13 cellular contexts compared by ENCODE assay signal in the genomic region with DNA sequence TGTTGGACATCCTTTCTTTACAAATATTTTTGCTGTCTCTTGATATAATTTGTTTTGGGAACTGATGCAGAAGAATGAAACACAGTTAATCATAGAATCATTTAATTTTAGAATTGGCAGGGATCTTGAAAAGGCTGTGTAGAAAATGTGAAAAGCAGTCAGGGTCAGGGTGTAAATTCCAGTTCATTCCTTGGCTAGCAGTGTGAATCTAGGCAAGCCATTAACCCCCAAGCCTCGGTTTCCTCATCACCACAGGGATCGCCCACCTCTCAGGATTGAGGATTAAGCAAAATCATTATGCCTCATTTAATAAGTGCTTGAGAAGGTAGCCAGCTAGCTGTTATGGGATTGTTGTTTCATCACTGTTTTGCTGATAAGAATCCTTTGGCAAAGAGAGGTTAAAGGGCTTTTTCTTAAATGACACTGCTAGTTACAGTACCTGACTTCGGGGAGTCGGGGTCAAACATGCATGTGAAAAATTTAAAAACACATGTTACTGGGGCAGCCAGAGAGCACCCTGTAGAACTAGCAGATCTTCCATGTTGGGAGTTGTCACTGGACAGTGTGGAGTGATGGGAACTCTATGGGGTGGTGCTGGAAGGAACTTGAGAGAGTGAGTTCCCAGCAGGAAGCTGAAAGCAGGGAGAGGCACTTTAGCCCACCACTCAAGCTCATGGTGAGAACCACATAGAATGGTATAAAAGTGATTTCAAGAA. TPM values are rescaled to one million over a fixed set of nuclear protein-coding genes. Genes with fewer than 3 reads are reported as not detected.
A peak's percentile ranks its signal among the peaks of the same experiment; 100 is the strongest.
DNase-seq lines count a peak whose midpoint lies in the region; TF ChIP-seq lines count a peak whose summit lies in the region.
"Had no signal": no experiment of that assay in that cellular context is flagged by ENCODE, and none has a peak within 500 bp of the region (broad histone marks: within the 10 kb centered on the region; RNA-seq: fewer than 3 reads in every experiment).

No MANE protein-coding gene starts in this region.

- no peaks in the 10 kb centered on the region for H3K9me3 ChIP-seq in muscle layer of duodenum (ENCODE audit: control insufficient read depth in 1 of 2, low read length in 2 of 2)
- H3K9me3 ChIP-seq in uterus, result no peaks in the 10 kb centered on the region
- H3K9me3 ChIP-seq: ovary had no signal

- H3K4me3 ChIP-seq in muscle layer of duodenum (ENCODE audit: low read depth in 1 of 2, low read length in 2 of 2) (no peak overlapping the region), uterus (no peak overlapping the region)
- H3K4me3 ChIP-seq: ovary had no signal

- no peaks in the 10 kb centered on the region for H3K27me3 ChIP-seq in muscle layer of duodenum (ENCODE audit: low read depth, low read length)
- no peaks in the 10 kb centered on the region for H3K27me3 ChIP-seq in uterus
- H3K27me3 ChIP-seq: ovary had no signal

- H3K36me3 Mint-ChIP-seq in activated naive CD4-positive, alpha-beta T cell treated with anti-CD3 and anti-CD28 coated beads, Interleukin-2, amount 50 U/mL, for 24 hours, result peaks cover 11% of the 10 kb centered on the region
- H3K36me3 Mint-ChIP-seq in activated naive CD8-positive, alpha-beta T cell treated with anti-CD3 and anti-CD28 coated beads for 36 hours, result peaks cover 42% of the 10 kb centered on the region

- intact Hi-C loops in uterus (cut with DNase I; ENCODE audit: low total_unique reads) (loop anchor here (10.0 kb wide), 1 partner anchor 204 kb away; a partner anchor contains a TSS), head of caudate nucleus (cut with DNase I) (no loop called here)

- peaks cover 55 to 73% of the 10 kb centered on the region in 2 donors for H3K36me3 ChIP-seq in muscle layer of duodenum (ENCODE audit: control insufficient read depth in 1 of 2, insufficient read depth in 2 of 2, low read length in 2 of 2)
- no peaks in the 10 kb centered on the region for H3K36me3 ChIP-seq in uterus
- H3K36me3 ChIP-seq: ovary had no signal

- H3K9me3 Mint-ChIP-seq in activated naive CD4-positive, alpha-beta T cell treated with anti-CD3 and anti-CD28 coated beads, Interleukin-2, amount 50 U/mL, for 24 hours, result no peaks in the 10 kb centered on the region
- H3K9me3 Mint-ChIP-seq in activated naive CD8-positive, alpha-beta T cell treated with anti-CD3 and anti-CD28 coated beads for 36 hours, result no peaks in the 10 kb centered on the region

- TF ChIP-seq CTCF in uterus (IDR thresholded peaks at IDR 0.05), result no peak

- no peaks in the 10 kb centered on the region for H3K27me3 Mint-ChIP-seq in activated naive CD4-positive, alpha-beta T cell treated with anti-CD3 and anti-CD28 coated beads, Interleukin-2, amount 50 U/mL, for 24 hours
- no peaks in the 10 kb centered on the region for H3K27me3 Mint-ChIP-seq in activated naive CD8-positive, alpha-beta T cell treated with anti-CD3 and anti-CD28 coated beads for 36 hours

- no peak for DNase-seq in activated naive CD4-positive, alpha-beta T cell (lab: John Stamatoyannopoulos, UW)
- DNase-seq in activated naive CD8-positive, alpha-beta T cell treated with anti-CD3 and anti-CD28 coated beads for 36 hours, result no peak
- DNase-seq in uterus (no peak), head of caudate nucleus (no peak), GM03348 (ENCODE audit: low spot score) (no peak), GF-D8 (lab: John Stamatoyannopoulos, UW) (no peak)
- DNase-seq: dermis blood vessel endothelial cell, NCI-H1092, ovary, SHP77 treated with DMSO at 0.1 percent for 48 hours had no signal

- H3K4me1 Mint-ChIP-seq in activated naive CD4-positive, alpha-beta T cell treated with anti-CD3 and anti-CD28 coated beads, Interleukin-2, amount 50 U/mL, for 24 hours, result peaks cover 57% of the 10 kb centered on the region
- H3K4me1 Mint-ChIP-seq in activated naive CD8-positive, alpha-beta T cell treated with anti-CD3 and anti-CD28 coated beads for 36 hours, result peaks cover 56% of the 10 kb centered on the region

- peak overlapping the region; percentile 36 for H3K4me3 Mint-ChIP-seq in activated naive CD4-positive, alpha-beta T cell treated with anti-CD3 and anti-CD28 coated beads, Interleukin-2, amount 50 U/mL, for 24 hours
- no peak overlapping the region for H3K4me3 Mint-ChIP-seq in activated naive CD8-positive, alpha-beta T cell treated with anti-CD3 and anti-CD28 coated beads for 36 hours

- peak overlapping the region; percentile 72 for H3K27ac Mint-ChIP-seq in activated naive CD4-positive, alpha-beta T cell treated with anti-CD3 and anti-CD28 coated beads, Interleukin-2, amount 50 U/mL, for 24 hours
- H3K27ac Mint-ChIP-seq in activated naive CD8-positive, alpha-beta T cell treated with anti-CD3 and anti-CD28 coated beads for 36 hours, result peak overlapping the region; percentile 73

- H3K4me1 ChIP-seq in muscle layer of duodenum (ENCODE audit: control insufficient read depth in 1 of 2, insufficient read depth in 2 of 2, low read length in 2 of 2) (peaks cover 22 to 48% of the 10 kb centered on the region in 2 donors), uterus (peaks cover 8 to 24% of the 10 kb centered on the region in 2 donors)

- TF ChIP-seq POLR2A in uterus (IDR thresholded peaks at IDR 0.05), result no peak

- H3K27ac ChIP-seq in muscle layer of duodenum (ENCODE audit: low read length) (peak overlapping the region; percentile 24), uterus (peak overlapping the region; percentile 54 to 55)

RNA-seq across cellular contexts. Expression of a gene that starts 10.7 kb away (rescaled TPM):
- total RNA-seq in activated naive CD8-positive, alpha-beta T cell treated with anti-CD3 and anti-CD28 coated beads for 36 hours, result 10 to 100 TPM; 44.8 to 49.1 TPM
- total RNA-seq in uterus, result 100 to 1,000 TPM in 3 of 4 donors, 10 to 100 TPM in 1; 71.8 to 297 (median 174) TPM

RNA-seq across cellular contexts. Expression of a gene that starts 20.7 kb away (rescaled TPM):
- under 1 TPM; 0.10 to 0.52 TPM for total RNA-seq in activated naive CD8-positive, alpha-beta T cell treated with anti-CD3 and anti-CD28 coated beads for 36 hours
- total RNA-seq in uterus, result 1 to 10 TPM in 2 of 4 donors, under 1 TPM in 1, not detected in 1; 0.29 to 1.9 (median 1.7) TPM
- total RNA-seq: dermis blood vessel endothelial cell, NCI-H460 had no signal

RNA-seq across cellular contexts. Expression of a gene that starts 44.2 kb away (rescaled TPM):
- 1 to 10 TPM; 2.7 to 3.7 TPM for total RNA-seq in activated naive CD8-positive, alpha-beta T cell treated with anti-CD3 and anti-CD28 coated beads for 36 hours
- 10 to 100 TPM in 2 of 4 donors, 1 to 10 TPM in 2; 1.3 to 38.3 (median 7.3) TPM for total RNA-seq in uterus

RNA-seq across cellular contexts. Expression of a gene that starts 52.8 kb away (rescaled TPM):
- total RNA-seq in activated naive CD8-positive, alpha-beta T cell treated with anti-CD3 and anti-CD28 coated beads for 36 hours, result 1 to 10 TPM; 1.1 to 1.5 TPM
- 100 to 1,000 TPM in 1 of 4 donors, 10 to 100 TPM in 3; 28.1 to 116 (median 83.5) TPM for total RNA-seq in uterus
